Comparison of ENCODE assay signal across 8 cellular contexts in genomic region chr11:12693485-12694181, GRCh38. TPM values are rescaled to one million over a fixed set of nuclear protein-coding genes. Genes with fewer than 3 reads are reported as not detected.
DNase-seq lines count a peak whose midpoint lies in the region; ATAC-seq and TF ChIP-seq lines count a peak whose summit lies in the region.

No MANE protein-coding gene starts in this region.

- ATAC-seq in left ventricle myocardium superior (peak; percentile 76), GM21526 (IDR thresholded peaks at IDR 0.05; ENCODE audit: low FRiP score, unreplicated experiment) (no peak), HG03135 (IDR thresholded peaks at IDR 0.05; ENCODE audit: unreplicated experiment) (no peak)

- TF ChIP-seq POLR2A in sigmoid colon (IDR thresholded peaks at IDR 0.05): no peak

- H3K4me1 ChIP-seq in sigmoid colon: peaks cover 0 to 86% (median 83%) of the 10 kb centered on the region in 4 donors

- intact Hi-C loops in left ventricle myocardium superior (cut with micrococcal nuclease) (loop anchor here (10.0 kb wide), 1 partner anchor 51 kb away; no protein-coding TSS in a partner anchor), sigmoid colon (cut with DNase I) (loop anchor here (2.0 to 5.0 kb wide), 2 partner anchors 17 to 281 kb away; no protein-coding TSS in a partner anchor)

- WGBS in adipose tissue, 3 donors: 6 to 14% (median 6%) methylated on average over 13 of the region's 13 CpGs
- WGBS in sigmoid colon, 2 donors: 5 to 6% methylated on average over 13 of the region's 13 CpGs

- no peaks in the 10 kb centered on the region for H3K27me3 ChIP-seq in sigmoid colon

- peak overlapping the region in 3 of 4 donors; percentile 11 to 26 (median 19) for H3K4me3 ChIP-seq in sigmoid colon

- H3K9me3 ChIP-seq in sigmoid colon: no peaks in the 10 kb centered on the region

- DNase-seq in ELR (ENCODE audit: low read depth) (peak; percentile 99), NCI-H2029 (lab: John Stamatoyannopoulos, UW) (peak; percentile 88), left ventricle myocardium superior (peak; percentile 60), sigmoid colon (peak; percentile 84)
- DNase-seq in effector CD4-positive, alpha-beta T cell: no peak

- H3K27ac ChIP-seq in adipose tissue (ENCODE audit: low read depth, low read length): peak overlapping the region; percentile 70
- H3K27ac ChIP-seq in sigmoid colon: peak overlapping the region; percentile 82 to 93 (median 91)

- no peaks in the 10 kb centered on the region for H3K36me3 ChIP-seq in sigmoid colon

- TF ChIP-seq EP300 in sigmoid colon (IDR thresholded peaks at IDR 0.05): peak in 3 of 4 donors; percentile 9 to 25 (median 16)

- TF ChIP-seq CTCF in sigmoid colon (IDR thresholded peaks at IDR 0.05): no peak

RNA-seq across cellular contexts. Expression of gene TEAD1, which starts 19.4 kb away (rescaled TPM):
- 10 to 100 TPM in 2 of 3 donors, 1 to 10 TPM in 1; 6.6 to 33.7 (median 13.8) TPM for polyA plus RNA-seq in adipose tissue
- total RNA-seq in left ventricle myocardium superior: 127 TPM
- total RNA-seq in sigmoid colon: 100 to 1,000 TPM; 155 to 200 (median 186) TPM
- polyA plus RNA-seq in sigmoid colon: 10 to 100 TPM in 1 of 3 donors, 1 to 10 TPM in 2; 3.2 to 14.0 (median 4.2) TPM
